In genomic region chr1:67722292-67722944, GRCh38 we compare ENCODE assay signal across 1 cellular context.
TF ChIP-seq lines count a peak whose summit lies in the region.

No MANE protein-coding gene starts in this region.

TF ChIP-seq in GM23338, 12 proteins besides CTCF, POLR2A, EP300 and RAD21 (continued from another document):
- no peak for TF ChIP-seq REST (IDR thresholded peaks at IDR 0.05; ENCODE audit: unreplicated experiment)
- no peak for TF ChIP-seq CREB1 (CRISPR knock-in tag; IDR thresholded peaks at IDR 0.05; ENCODE audit: low read depth)
- no peak for TF ChIP-seq JUNB (IDR thresholded peaks at IDR 0.05; ENCODE audit: unreplicated experiment)
- TF ChIP-seq STAT1 (IDR thresholded peaks at IDR 0.05; ENCODE audit: unreplicated experiment): no peak
- no peak for TF ChIP-seq EZH2phosphoT487 (IDR thresholded peaks at IDR 0.05; ENCODE audit: unreplicated experiment)
- TF ChIP-seq ZNF331 (CRISPR knock-in tag; IDR thresholded peaks at IDR 0.05; ENCODE audit: low read depth): no peak
